25 cellular contexts compared by ENCODE assay signal in genomic region chr3:183283886-183284285, GRCh38. TPM values are rescaled to one million over a fixed set of nuclear protein-coding genes. Genes with fewer than 3 reads are reported as not detected.
DNase-seq lines count a peak whose midpoint lies in the region; ATAC-seq and TF ChIP-seq lines count a peak whose summit lies in the region.
"Had no signal": no experiment of that assay in that cellular context is flagged by ENCODE, and none has a peak within 500 bp of the region (broad histone marks: within the 10 kb centered on the region; RNA-seq: fewer than 3 reads in every experiment).

No MANE protein-coding gene starts in this region.

- DNase-seq in EL (peak; percentile 11), fibroblast of lung (ENCODE audit: low read depth in 2 of 2) (peak; percentile 44 to 88), Peyer's patch (no peak), NCI-H524 treated with DMSO at 0.1 percent for 48 hours (lab: John Stamatoyannopoulos, UW) (no peak)
- DNase-seq: amniotic stem cell; caudate nucleus; CD8-positive, alpha-beta T cell; H9; head of caudate nucleus; left ventricle myocardium superior; NCI-H187; NCI-H2227 treated with DMSO at 0.1 percent for 48 hours; NCI-H82; stimulated activated CD4-positive, alpha-beta T cell treated with anti-CD3 and anti-CD28 coated beads, Interleukin-2, amount 100 ng/mL, for 24 hours; stimulated activated naive CD4-positive, alpha-beta T cell treated with Interleukin-2 at 50 U/mL for 16 hours; T-helper 2 cell; transverse colon had no signal

- H2AFZ ChIP-seq in ACC112 (ENCODE audit: low read length, unreplicated experiment) (no peak overlapping the region), fibroblast of lung (ENCODE audit: low read length) (no peak overlapping the region)
- H2AFZ ChIP-seq: neural progenitor cell had no signal

- H3K4me3 Mint-ChIP-seq in activated naive CD8-positive, alpha-beta T cell = peak overlapping the region; percentile 70
- H3K4me3 Mint-ChIP-seq: CD8-positive, alpha-beta T cell; H9; neural progenitor cell had no signal

- H3K27ac Mint-ChIP-seq in activated naive CD8-positive, alpha-beta T cell = peak overlapping the region; percentile 91
- H3K27ac Mint-ChIP-seq: CD8-positive, alpha-beta T cell; H9; neural progenitor cell; progenitor cell of endocrine pancreas had no signal

- H3K4me2 ChIP-seq in fibroblast of lung (ENCODE audit: extremely low read depth, insufficient read depth, low read length) = no peak overlapping the region
- H3K4me2 ChIP-seq: KMS-11, neural progenitor cell had no signal

- TF ChIP-seq CTCF in fibroblast of lung (conservative IDR thresholded peaks at IDR 0.05 in 1 of 2, IDR thresholded peaks at IDR 0.05 in 1 of 2; ENCODE audit: low read depth in 1 of 2, low read length in 2 of 2) = no peak
- TF ChIP-seq CTCF in Peyer's patch (IDR thresholded peaks at IDR 0.05) = no peak

- peaks cover 3% of the 10 kb centered on the region for H3K36me3 Mint-ChIP-seq in activated naive CD8-positive, alpha-beta T cell
- H3K36me3 Mint-ChIP-seq: CD8-positive, alpha-beta T cell; neural progenitor cell had no signal

- no peak overlapping the region for H3K9ac ChIP-seq in fibroblast of lung (ENCODE audit: insufficient read depth, low read length)
- H3K9ac ChIP-seq: KMS-11, neural progenitor cell had no signal

- H4K20me1 ChIP-seq in fibroblast of lung (ENCODE audit: control insufficient read depth, extremely low read depth, insufficient read depth, low read length) = no peaks in the 10 kb centered on the region

- no peak for ATAC-seq in HG03196 (IDR thresholded peaks at IDR 0.05; ENCODE audit: unreplicated experiment)
- ATAC-seq: CD8-positive, alpha-beta T cell; esophagus mucosa; left ventricle myocardium superior had no signal

- TF ChIP-seq POLR2A in Peyer's patch (IDR thresholded peaks at IDR 0.05) = no peak

- H3K4me1 ChIP-seq in ACC112 (ENCODE audit: control insufficient read depth, insufficient read depth, low read length, unreplicated experiment) (peaks cover 37% of the 10 kb centered on the region), fibroblast of lung (ENCODE audit: control insufficient read depth, extremely low read depth, insufficient read depth, low read length) (peaks cover 3% of the 10 kb centered on the region), Peyer's patch (peaks cover 5 to 14% (median 7%) of the 10 kb centered on the region in 4 donors)
- H3K4me1 ChIP-seq: neural progenitor cell had no signal

- H3K4me1 Mint-ChIP-seq in activated naive CD8-positive, alpha-beta T cell (ENCODE audit: low read depth) = peaks cover 44% of the 10 kb centered on the region

- no peak overlapping the region for H3K4me3 ChIP-seq in ACC112 (ENCODE audit: low read depth, low read length)
- H3K4me3 ChIP-seq in fibroblast of lung (replicated peaks in 1 of 4; ENCODE audit: control extremely low read depth in 1 of 4, insufficient read depth in 1 of 4, low read depth in 3 of 4, low read length in 4 of 4) = no peak overlapping the region
- no peak overlapping the region for H3K4me3 ChIP-seq in Peyer's patch
- H3K4me3 ChIP-seq: neural progenitor cell, skin epidermis, transverse colon had no signal

- peak overlapping the region; percentile 92 for H3K27ac ChIP-seq in ACC112 (ENCODE audit: low read depth, low read length)
- H3K27ac ChIP-seq in fibroblast of lung (ENCODE audit: insufficient read depth, low read length) = no peak overlapping the region
- no peak overlapping the region for H3K27ac ChIP-seq in Peyer's patch
- H3K27ac ChIP-seq: KMS-11, neural progenitor cell had no signal

- no peaks in the 10 kb centered on the region for H3K9me3 Mint-ChIP-seq in activated naive CD8-positive, alpha-beta T cell (ENCODE audit: low read depth)
- H3K9me3 Mint-ChIP-seq: CD8-positive, alpha-beta T cell; H9; neural progenitor cell had no signal

- H3K36me3 ChIP-seq in ACC112 (ENCODE audit: insufficient read depth, low read length) (no peaks in the 10 kb centered on the region), fibroblast of lung (ENCODE audit: control insufficient read depth, insufficient read depth, low read length) (no peaks in the 10 kb centered on the region), Peyer's patch (no peaks in the 10 kb centered on the region)
- H3K36me3 ChIP-seq: neural progenitor cell, transverse colon had no signal

- H3K27me3 Mint-ChIP-seq in activated naive CD8-positive, alpha-beta T cell = no peaks in the 10 kb centered on the region
- H3K27me3 Mint-ChIP-seq: progenitor cell of endocrine pancreas had no signal

- H3K79me2 ChIP-seq in ACC112 (ENCODE audit: control insufficient read depth, insufficient read depth, low read length, unreplicated experiment) (peaks cover 16% of the 10 kb centered on the region), fibroblast of lung (ENCODE audit: control insufficient read depth, insufficient read depth, low read length) (no peaks in the 10 kb centered on the region)

- H3K27me3 ChIP-seq in ACC112 (ENCODE audit: insufficient read depth, low read length) (no peaks in the 10 kb centered on the region), fibroblast of lung (ENCODE audit: control insufficient read depth, insufficient read depth, low read length) (no peaks in the 10 kb centered on the region), Peyer's patch (no peaks in the 10 kb centered on the region)
- H3K27me3 ChIP-seq: neural progenitor cell, transverse colon had no signal

- no peaks in the 10 kb centered on the region for H3K9me3 ChIP-seq in fibroblast of lung (ENCODE audit: control insufficient read depth, insufficient read depth, low read depth, low read length)
- H3K9me3 ChIP-seq in Peyer's patch = no peaks in the 10 kb centered on the region
- H3K9me3 ChIP-seq: transverse colon had no signal

RNA-seq across cellular contexts. Expression of gene B3GNT5, which starts 30.8 kb away (rescaled TPM):
- total RNA-seq in fibroblast of lung (1.3 and 2.8 TPM in 2 replicates), Peyer's patch (10 to 100 TPM; 15.7 to 66.2 (median 42.2) TPM)
- polyA plus RNA-seq in fibroblast of lung = 0.96 and 1.7 TPM in 2 replicates
- 1.2 and 1.3 TPM in 2 replicates for polyA plus RNA-seq in fibroblast of lung (2012)
- polyA minus RNA-seq in fibroblast of lung (ENCODE audit: low replicate concordance) = 0.37 TPM in 1 of 2 replicates, not detected in the other

Comparison
In these comparisons a context has a peak if more than half of its experiments do, and no peak if none do; other contexts are left out.
1. DNase-seq: peak in EL (single experiment) and fibroblast of lung (2 of 2); none in Peyer's patch (0 of 3) and NCI-H524 treated with DMSO at 0.1 percent for 48 hours (single experiment).